ENCODE assay signal across 27 cellular contexts in genomic region chr4:174869334-174869733, GRCh38. TPM values are rescaled to one million over a fixed set of nuclear protein-coding genes. Genes with fewer than 3 reads are reported as not detected.
"Had no signal": no experiment of that assay in that cellular context is flagged by ENCODE, and none has a peak within 500 bp of the region (broad histone marks: within the 10 kb centered on the region; RNA-seq: fewer than 3 reads in every experiment).

No MANE protein-coding gene starts in this region.

- H3K27me3 ChIP-seq: dorsolateral prefrontal cortex, gastrocnemius medialis, heart right ventricle, right atrium auricular region, sigmoid colon, stomach, transverse colon had no signal

- H3K27ac ChIP-seq: dorsolateral prefrontal cortex, gastrocnemius medialis, heart right ventricle, right atrium auricular region, sigmoid colon, stomach, thoracic aorta, transverse colon had no signal

- H3K36me3 ChIP-seq: gastrocnemius medialis, heart right ventricle, right atrium auricular region, sigmoid colon, stomach, thoracic aorta, transverse colon had no signal

- H3K4me1 ChIP-seq: gastrocnemius medialis, heart right ventricle, right atrium auricular region, sigmoid colon, transverse colon had no signal

- H3K9me3 ChIP-seq: gastrocnemius medialis, right atrium auricular region, stomach, thoracic aorta, transverse colon had no signal

- FAIRE-seq: small intestine had no signal

- DNase-seq: cortex of kidney; dorsolateral prefrontal cortex; effector CD8-positive, alpha-beta T cell; gastrocnemius medialis; heart right ventricle; mucosa of descending colon; natural killer cell; sigmoid colon; small intestine; stimulated activated CD4-positive, alpha-beta T cell treated with anti-CD3 and anti-CD28 coated beads, Interleukin-12 subunit alpha, Interleukin-12 subunit beta, amount 100 ng/mL, for 4 hours; stimulated activated naive CD4-positive, alpha-beta T cell; stomach; substantia nigra; transverse colon had no signal

- ATAC-seq: esophagus mucosa, gastrocnemius medialis, heart right ventricle, mucosa of descending colon, natural killer cell had no signal

- H3K4me1 Mint-ChIP-seq: natural killer cell had no signal

- H3K4me3 ChIP-seq: dorsolateral prefrontal cortex, gastrocnemius medialis, heart right ventricle, mucosa of descending colon, right atrium auricular region, sigmoid colon, stomach, thoracic aorta, transverse colon had no signal

- H3K27ac Mint-ChIP-seq: natural killer cell had no signal

- H3K4me3 Mint-ChIP-seq: natural killer cell, neural crest cell had no signal

- H3K36me3 Mint-ChIP-seq: natural killer cell had no signal

RNA-seq across cellular contexts. Expression of gene GLRA3, which starts 40.3 kb away (rescaled TPM):
- total RNA-seq: esophagus mucosa, fibroblast of lung, fibroblast of villous mesenchyme, gastrocnemius medialis, heart right ventricle, kidney epithelial cell, liver, lung microvascular endothelial cell, mesenteric fat pad, natural killer cell, neural crest cell, osteocyte, posterior vena cava, right atrium auricular region, thoracic aorta, transverse colon had no signal
- polyA plus RNA-seq: fibroblast of lung, heart right ventricle, liver had no signal

RNA-seq across cellular contexts. Expression of gene ADAM29, which starts 48.8 kb away (rescaled TPM):
- total RNA-seq: esophagus mucosa, fibroblast of lung, fibroblast of villous mesenchyme, gastrocnemius medialis, heart right ventricle, kidney epithelial cell, liver, lung microvascular endothelial cell, mesenteric fat pad, mucosa of descending colon, natural killer cell, neural crest cell, osteocyte, posterior vena cava, right atrium auricular region, sigmoid colon, stomach, thoracic aorta, transverse colon, urinary bladder had no signal
- polyA plus RNA-seq: fibroblast of lung, heart right ventricle, liver, sigmoid colon, small intestine, stomach, urinary bladder had no signal
